8 cellular contexts compared by ENCODE assay signal in genomic region chr12:10331642-10332239, GRCh38. TPM values are rescaled to one million over a fixed set of nuclear protein-coding genes. Genes with fewer than 3 reads are reported as not detected.
DNase-seq lines count a peak whose midpoint lies in the region; ATAC-seq and TF ChIP-seq lines count a peak whose summit lies in the region.

No MANE protein-coding gene starts in this region.

- no peaks in the 10 kb centered on the region for H3K36me3 ChIP-seq in Panc1 (ENCODE audit: control insufficient read depth, insufficient read depth, low read length)
- no peaks in the 10 kb centered on the region for H3K36me3 ChIP-seq in endodermal cell (ENCODE audit: control insufficient read depth, insufficient read depth, low read length)

- ATAC-seq in Panc1: peak; percentile 85
- no peak for ATAC-seq in HG03025 (IDR thresholded peaks at IDR 0.05; ENCODE audit: low FRiP score, unreplicated experiment)
- ATAC-seq in HG02610 (IDR thresholded peaks at IDR 0.05; ENCODE audit: unreplicated experiment): no peak

- peak; percentile 53 for TF ChIP-seq CTCF in Calu3 (IDR thresholded peaks at IDR 0.05; ENCODE audit: unreplicated experiment)
- peak; percentile 63; the same call in 1 of the 2 replicates for TF ChIP-seq CTCF in Panc1 (IDR thresholded peaks at IDR 0.05)
- peak; percentile 99 for TF ChIP-seq CTCF in endodermal cell (conservative IDR thresholded peaks at IDR 0.05)

- intact Hi-C loops in Calu3 (cut with micrococcal nuclease; ENCODE audit: unreplicated experiment): loop anchor here (1.0 to 2.0 kb wide), 3 partner anchors 33 to 231 kb away; no protein-coding TSS in a partner anchor
- intact Hi-C loops in Panc1 (cut with micrococcal nuclease; ENCODE audit: unreplicated experiment): loop anchor here (2.0 to 5.0 kb wide), 2 partner anchors 171 to 229 kb away; no protein-coding TSS in a partner anchor
- intact Hi-C loops in activated naive CD4-positive, alpha-beta T cell treated with anti-CD3 and anti-CD28 coated beads for 36 hours (cut with micrococcal nuclease): loop anchor here (1.0 to 10.0 kb wide), 6 partner anchors 33 to 863 kb away; partner anchors contain the start of gene STYK1

- H3K4me3 Mint-ChIP-seq in Calu3 (ENCODE audit: low read depth, unreplicated experiment) (no peak overlapping the region), endodermal cell (no peak overlapping the region)
- H3K4me3 Mint-ChIP-seq in activated naive CD4-positive, alpha-beta T cell treated with anti-CD3 and anti-CD28 coated beads for 36 hours: no peak overlapping the region

- DNase-seq in Calu3: peak; percentile 28
- DNase-seq in HuH-7 (ENCODE audit: low spot score): peak; percentile 39
- peak; percentile 32 for DNase-seq in Panc1 (ENCODE audit: low read depth, low spot score)
- DNase-seq in endodermal cell: peak; percentile 48
- DNase-seq in midbrain (lab: John Stamatoyannopoulos, UW): peak; percentile 63
- DNase-seq in activated naive CD4-positive, alpha-beta T cell treated with anti-CD3 and anti-CD28 coated beads for 36 hours: no peak

- WGBS in endodermal cell (ENCODE audit: insufficient coverage in 1 of 2, insufficient read length in 1 of 2), 2 experiments: no CpG with 5 or more reads among the region's 2 CpGs

- peaks cover 3% of the 10 kb centered on the region for H3K36me3 Mint-ChIP-seq in Calu3 (ENCODE audit: insufficient read depth, unreplicated experiment)
- H3K36me3 Mint-ChIP-seq in endodermal cell (ENCODE audit: low read depth): peaks cover 15% of the 10 kb centered on the region
- H3K36me3 Mint-ChIP-seq in activated naive CD4-positive, alpha-beta T cell treated with anti-CD3 and anti-CD28 coated beads for 36 hours (ENCODE audit: low read depth): no peaks in the 10 kb centered on the region

- CTCF ChIA-PET in Calu3 (lab: Charles Lee) (interaction anchor here (0.6 to 1.7 kb wide), 3 partner anchors 11 to 231 kb away, joined by 3 to 7 read pairs (median 3); no protein-coding TSS in a partner anchor), Panc1 (lab: Charles Lee) (no interaction called here)
- CTCF ChIA-PET in activated naive CD4-positive, alpha-beta T cell treated with anti-CD3 and anti-CD28 coated beads for 36 hours (lab: Charles Lee): interaction anchor here (1.3 to 3.0 kb wide), 4 partner anchors 90 to 230 kb away, joined by 3 to 12 read pairs (median 8); no protein-coding TSS in a partner anchor

- peaks cover 17% of the 10 kb centered on the region for H3K4me1 Mint-ChIP-seq in Calu3 (ENCODE audit: low read depth, unreplicated experiment)
- peaks cover 43% of the 10 kb centered on the region for H3K4me1 Mint-ChIP-seq in endodermal cell
- no peaks in the 10 kb centered on the region for H3K4me1 Mint-ChIP-seq in activated naive CD4-positive, alpha-beta T cell treated with anti-CD3 and anti-CD28 coated beads for 36 hours (ENCODE audit: low read depth)

- H3K4me3 ChIP-seq in Panc1 (ENCODE audit: low read depth in 2 of 2, low read length in 2 of 2): no peak overlapping the region
- no peak overlapping the region for H3K4me3 ChIP-seq in endodermal cell (ENCODE audit: low read length)

- H3K27ac ChIP-seq in Panc1 (ENCODE audit: low read length): peak overlapping the region; percentile 39; the same call in 1 of the 2 replicates
- H3K27ac ChIP-seq in endodermal cell (ENCODE audit: low read depth, low read length): no peak overlapping the region

- H3K27me3 ChIP-seq in Panc1 (ENCODE audit: control insufficient read depth, insufficient read depth, low read length) (no peaks in the 10 kb centered on the region), endodermal cell (ENCODE audit: control insufficient read depth, insufficient read depth, low read length, poor library complexity, severe bottlenecking) (no peaks in the 10 kb centered on the region)

- BruUV-seq in Calu3 (replicated peaks; lab: Mats Ljungman, UMichigan) (no TSS peak), Panc1 (replicated peaks; lab: Mats Ljungman, UMichigan) (no TSS peak)

- no peak overlapping the region for H3K9ac ChIP-seq in endodermal cell (ENCODE audit: extremely low read depth, low read length, poor library complexity, severe bottlenecking)

- H3K27me3 Mint-ChIP-seq in Calu3 (ENCODE audit: unreplicated experiment) (no peaks in the 10 kb centered on the region), endodermal cell (ENCODE audit: insufficient read depth) (no peaks in the 10 kb centered on the region)
- peaks cover 4% of the 10 kb centered on the region for H3K27me3 Mint-ChIP-seq in activated naive CD4-positive, alpha-beta T cell treated with anti-CD3 and anti-CD28 coated beads for 36 hours (ENCODE audit: low read depth)

- no peak overlapping the region for H3K27ac Mint-ChIP-seq in Calu3 (ENCODE audit: unreplicated experiment)
- H3K27ac Mint-ChIP-seq in endodermal cell: no peak overlapping the region
- no peak overlapping the region for H3K27ac Mint-ChIP-seq in activated naive CD4-positive, alpha-beta T cell treated with anti-CD3 and anti-CD28 coated beads for 36 hours

- in situ Hi-C loops in Panc1 (cut with HindIII; ENCODE audit: low pct_unique_long_range_greater_than_20kb, low sequenced_read_pairs): no loop called here

- POLR2A ChIA-PET in Panc1 (lab: Charles Lee): no interaction called here

- H3K9me3 ChIP-seq in Panc1 (ENCODE audit: control insufficient read depth, insufficient read depth, low read depth, low read length): no peaks in the 10 kb centered on the region
- peaks cover 15% of the 10 kb centered on the region for H3K9me3 ChIP-seq in endodermal cell (ENCODE audit: control insufficient read depth, low read length)

- H3K9me3 Mint-ChIP-seq in Calu3 (ENCODE audit: low read depth, unreplicated experiment) (no peaks in the 10 kb centered on the region), endodermal cell (peaks cover 39% of the 10 kb centered on the region)
- H3K9me3 Mint-ChIP-seq in activated naive CD4-positive, alpha-beta T cell treated with anti-CD3 and anti-CD28 coated beads for 36 hours: peaks cover 16% of the 10 kb centered on the region

- no peaks in the 10 kb centered on the region for H3K4me1 ChIP-seq in Panc1 (ENCODE audit: control insufficient read depth, insufficient read depth, low read length)
- no peaks in the 10 kb centered on the region for H3K4me1 ChIP-seq in endodermal cell (ENCODE audit: control insufficient read depth, insufficient read depth, low read length)

RNA-seq across cellular contexts. Expression of gene KLRD1, which starts 24.1 kb away (rescaled TPM):
- total RNA-seq in Calu3 (2022) (0.14 TPM in 1 of 2 replicates, not detected in the other), Panc1 (2021; ENCODE audit: unreplicated experiment) (not detected), endodermal cell (1 to 10 TPM in 1 of 2 donors, under 1 TPM in 1; 0.59 to 2.2 TPM)
- not detected for polyA plus RNA-seq in Panc1 (2012; ENCODE audit: insufficient read length)
- polyA plus RNA-seq in endodermal cell (2013, experiment 1 of 2): 0.89 TPM
- polyA plus RNA-seq in endodermal cell (2013, experiment 2 of 2): 0.04 TPM
- under 1 TPM in 1 of 2 experiments, not detected in 1; 0.81 TPM for total RNA-seq in activated naive CD4-positive, alpha-beta T cell treated with anti-CD3 and anti-CD28 coated beads for 36 hours

RNA-seq across cellular contexts. Expression of gene KLRK1, which starts 58.1 kb away (rescaled TPM):
- not detected in 2 replicates for total RNA-seq in Calu3 (2022)
- 0.95 TPM for total RNA-seq in Panc1 (2021; ENCODE audit: unreplicated experiment)
- 1.1 TPM for polyA plus RNA-seq in Panc1 (2012; ENCODE audit: insufficient read length)
- total RNA-seq in endodermal cell: under 1 TPM in 1 of 2 donors, not detected in 1; 0.24 TPM
- polyA plus RNA-seq in endodermal cell (2013, experiment 1 of 2): not detected
- polyA plus RNA-seq in endodermal cell (2013, experiment 2 of 2): not detected
- total RNA-seq in activated naive CD4-positive, alpha-beta T cell treated with anti-CD3 and anti-CD28 coated beads for 36 hours: under 1 TPM; 0.35 to 0.50 TPM
